Comparison of ENCODE assay signal across 1 cellular context in the genomic region with DNA sequence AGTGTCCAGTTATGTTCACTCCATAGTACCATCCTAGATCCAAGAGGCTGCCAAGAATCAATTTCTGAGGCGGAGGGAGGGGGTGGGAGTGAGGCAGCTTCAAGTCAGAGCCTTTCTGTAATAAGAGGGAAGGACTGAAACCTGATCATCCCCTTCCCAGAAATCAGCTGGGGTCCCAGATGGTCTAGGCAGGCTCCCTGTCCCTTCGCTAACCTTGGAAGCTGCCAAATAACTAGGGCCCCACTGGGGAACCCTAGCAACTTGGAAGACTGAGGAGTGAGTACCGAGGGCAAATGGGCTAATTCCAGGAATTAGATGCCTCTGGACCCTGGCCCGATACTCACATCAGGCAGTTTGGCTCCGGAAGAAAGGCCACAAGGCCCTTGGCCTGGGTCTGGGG.
TF ChIP-seq lines count a peak whose summit lies in the region.

No MANE protein-coding gene starts in this region.

TF ChIP-seq in SK-N-SH, 30 proteins besides CTCF, POLR2A, EP300 and RAD21 (continued from another document):
- TF ChIP-seq SMC3 (IDR thresholded peaks at IDR 0.05; ENCODE audit: low read depth, low read length) = no peak
- TF ChIP-seq JUND (IDR thresholded peaks at IDR 0.05) = no peak
- TF ChIP-seq GABPA (IDR thresholded peaks at IDR 0.05; ENCODE audit: low read depth) = no peak
